In genomic region chr22:50244420-50245213, GRCh38 we compare ENCODE assay signal across 1 cellular context.
TF ChIP-seq lines count a peak whose summit lies in the region.

TUBGCP6 (minus strand) TSS chr22:50245023; CDS start chr22:50244459, 564 bp downstream.

TF ChIP-seq in Ishikawa, 13 proteins besides CTCF, POLR2A, EP300 and RAD21 (continued from another document):
- TF ChIP-seq TCF12 (IDR thresholded peaks at IDR 0.05; ENCODE audit: low read depth), result peak; percentile 62
- peak; percentile 75 for TF ChIP-seq TAF1 (IDR thresholded peaks at IDR 0.05; ENCODE audit: low read depth)
- TF ChIP-seq ZBTB7A (IDR thresholded peaks at IDR 0.05; ENCODE audit: low read depth), result peak; percentile 30; the same call in 1 of the 2 replicates
- TF ChIP-seq TEAD4 (IDR thresholded peaks at IDR 0.05), result peak; percentile 52; the same call in 1 of the 2 replicates
TF ChIP-seq in Ishikawa: peak in this region for 13.
